ENCODE assay signal across 4 cellular contexts in genomic region chr12:113495941-113496340, GRCh38. TPM values are rescaled to one million over a fixed set of nuclear protein-coding genes. Genes with fewer than 3 reads are reported as not detected.
"Had no signal": no experiment of that assay in that cellular context is flagged by ENCODE, and none has a peak within 500 bp of the region (broad histone marks: within the 10 kb centered on the region; RNA-seq: fewer than 3 reads in every experiment).

No MANE protein-coding gene starts in this region.

RNA-seq across cellular contexts. Expression of gene LHX5, which starts 24.3 kb away (rescaled TPM):
- total RNA-seq: GM23248, GM23338, H4, HFFc6 had no signal
- polyA plus RNA-seq: GM23248 had no signal
